27 cellular contexts compared by ENCODE assay signal in genomic region chr6:155894758-155895157, GRCh38.
DNase-seq lines count a peak whose midpoint lies in the region; FAIRE-seq and TF ChIP-seq lines count a peak whose summit lies in the region.
"Had no signal": no experiment of that assay in that cellular context is flagged by ENCODE, and none has a peak within 500 bp of the region (broad histone marks: within the 10 kb centered on the region; RNA-seq: fewer than 3 reads in every experiment).

No MANE protein-coding gene starts in this region.

- H4K20me1 ChIP-seq in neural progenitor cell (ENCODE audit: low read depth) = no peaks in the 10 kb centered on the region

- no peak overlapping the region for H2AFZ ChIP-seq in neural progenitor cell (replicated peaks)

- no peaks in the 10 kb centered on the region for H3K27me3 ChIP-seq in neural progenitor cell

- peak; percentile 52 for FAIRE-seq in urothelium cell line (lab: Jason Lieb, UNC)
- FAIRE-seq: GM12878, H54, HTR-8/SVneo had no signal

- H3K9me3 ChIP-seq in neural progenitor cell (ENCODE audit: low read depth) = no peaks in the 10 kb centered on the region
- H3K9me3 ChIP-seq: Caco-2 had no signal

- peaks cover under 1% of the 10 kb centered on the region for H3K4me1 ChIP-seq in neural progenitor cell
- H3K4me1 ChIP-seq: Caco-2 had no signal

- H3K9ac ChIP-seq in neural progenitor cell = no peak overlapping the region

- TF ChIP-seq CTCF in chondrocyte (IDR thresholded peaks at IDR 0.05) (no peak), neural progenitor cell (IDR thresholded peaks at IDR 0.05) (no peak)

- no peak overlapping the region for H3K4me3 Mint-ChIP-seq in chondrocyte (ENCODE audit: unreplicated experiment)
- H3K4me3 Mint-ChIP-seq in neural progenitor cell = no peak overlapping the region
- H3K4me3 Mint-ChIP-seq: B cell; CD8-positive, alpha-beta T cell had no signal

- H3K36me3 Mint-ChIP-seq in chondrocyte (ENCODE audit: low read depth) = no peaks in the 10 kb centered on the region
- no peaks in the 10 kb centered on the region for H3K36me3 Mint-ChIP-seq in neural progenitor cell
- H3K36me3 Mint-ChIP-seq: CD8-positive, alpha-beta T cell had no signal

- H3K79me2 ChIP-seq in neural progenitor cell (ENCODE audit: low read depth) = no peaks in the 10 kb centered on the region

- no peak overlapping the region for H3K27ac ChIP-seq in neural progenitor cell
- H3K27ac ChIP-seq: 22Rv1, C4-2B, RWPE1 had no signal

- H3K4me2 ChIP-seq in neural progenitor cell = no peak overlapping the region

- H3F3A ChIP-seq in neural progenitor cell (ENCODE audit: low read depth) = no peaks in the 10 kb centered on the region

- DNase-seq in NCI-H146 (lab: John Stamatoyannopoulos, UW) (peak; percentile 16), NCI-H146 treated with DMSO at 0.1 percent for 48 hours (lab: John Stamatoyannopoulos, UW; ENCODE audit: unreplicated experiment) (no peak), iPS DF 4.7 (ENCODE audit: extremely low read depth, low spot score) (peak; percentile 53), urothelium cell line (ENCODE audit: low spot score) (no peak), HuH-7.5 (ENCODE audit: low spot score) (no peak), chondrocyte (ENCODE audit: low spot score) (no peak), neural progenitor cell (ENCODE audit: low spot score) (no peak)
- peak; percentile 2 for DNase-seq in Jurkat, Clone E6-1 (ENCODE audit: low read depth, low spot score)
- DNase-seq: Caco-2; CD8-positive, alpha-beta T cell; GDM1; Karpas-422; NCI-H1105 treated with DMSO at 0.1 percent for 48 hours; NCI-H1694; NCI-H2029 treated with DMSO at 0.1 percent for 48 hours; NCI-H2171; NCI-H226; NCI-H510A; NCI-H69; SHP77 had no signal

- H3K27me3 Mint-ChIP-seq in chondrocyte (ENCODE audit: low read depth) (no peaks in the 10 kb centered on the region), neural progenitor cell (ENCODE audit: insufficient read depth, low read depth) (no peaks in the 10 kb centered on the region)

- H3K4me3 ChIP-seq in Jurkat, Clone E6-1 (ENCODE audit: low read length) = no peak overlapping the region
- H3K4me3 ChIP-seq in neural progenitor cell = no peak overlapping the region
- H3K4me3 ChIP-seq: GM12878 had no signal

- H3K9me3 Mint-ChIP-seq in chondrocyte (ENCODE audit: low read depth) = peaks cover 4% of the 10 kb centered on the region
- H3K9me3 Mint-ChIP-seq in neural progenitor cell = peaks cover 2% of the 10 kb centered on the region
- H3K9me3 Mint-ChIP-seq: CD8-positive, alpha-beta T cell had no signal

- H3K36me3 ChIP-seq in neural progenitor cell = no peaks in the 10 kb centered on the region

- H3K27ac Mint-ChIP-seq in chondrocyte (ENCODE audit: unreplicated experiment) = no peak overlapping the region
- H3K27ac Mint-ChIP-seq in neural progenitor cell = no peak overlapping the region
- H3K27ac Mint-ChIP-seq: B cell; CD8-positive, alpha-beta T cell had no signal

- H3K4me1 Mint-ChIP-seq in chondrocyte (ENCODE audit: low read depth) (no peaks in the 10 kb centered on the region), neural progenitor cell (peaks cover 4% of the 10 kb centered on the region)
- H3K4me1 Mint-ChIP-seq: B cell had no signal

Comparison
In these comparisons a context has a peak if more than half of its experiments do, and no peak if none do; other contexts are left out.
1. DNase-seq: peak in NCI-H146 (single experiment), Jurkat, Clone E6-1 (single experiment) and iPS DF 4.7 (single experiment); none in NCI-H146 treated with DMSO at 0.1 percent for 48 hours (single experiment), urothelium cell line (single experiment), HuH-7.5 (single experiment), chondrocyte (single experiment) and neural progenitor cell (single experiment).